14 cellular contexts compared by ENCODE assay signal in the genomic region with DNA sequence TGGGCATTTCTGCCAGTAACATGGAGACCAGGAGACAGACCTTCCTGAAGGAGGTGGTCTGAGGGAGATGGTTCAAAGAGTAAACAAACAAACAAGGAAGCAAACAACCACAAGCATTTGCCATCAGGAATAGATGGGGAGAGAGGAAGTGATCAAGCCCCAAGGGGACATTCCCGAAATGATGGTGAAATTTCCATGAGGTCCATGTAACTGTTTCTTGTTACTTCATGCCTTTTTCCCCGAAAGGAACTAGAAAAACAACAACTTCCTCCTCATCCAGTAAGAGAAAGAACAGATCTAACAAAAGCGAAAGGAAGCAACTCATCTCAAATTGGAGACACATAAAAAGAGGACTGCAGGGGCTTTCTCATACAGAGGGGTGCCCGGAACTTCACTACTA.
"Had no signal": no experiment of that assay in that cellular context is flagged by ENCODE, and none has a peak within 500 bp of the region (broad histone marks: within the 10 kb centered on the region; RNA-seq: fewer than 3 reads in every experiment).

No MANE protein-coding gene starts in this region.

- H3K36me3 Mint-ChIP-seq: activated CD4-positive, alpha-beta memory T cell treated with anti-CD3 and anti-CD28 coated beads for 36 hours; memory B cell had no signal

- H3K9ac ChIP-seq: parathyroid adenoma, SK-N-SH had no signal

- DNase-seq: activated CD4-positive, alpha-beta memory T cell treated with anti-CD3 and anti-CD28 coated beads for 36 hours; activated naive CD4-positive, alpha-beta T cell treated with Interleukin-2 at 50 U/mL for 16 hours; activated T-cell treated with anti-CD3 and anti-CD28 coated beads, Interleukin-2, amount 50 U/mL, for 24 hours; effector memory CD8-positive, alpha-beta T cell; kidney; mucosa of descending colon; naive B cell; SK-N-SH; stimulated activated naive CD8-positive, alpha-beta T cell treated with anti-CD3 and anti-CD28 coated beads, Interleukin-15, Interleukin-2, amounts not matched to agents 100 U/mL and 50 U/mL, for 24 hours had no signal

- H3K4me3 ChIP-seq: mucosa of descending colon, tibial nerve had no signal

- H3K27ac Mint-ChIP-seq: activated CD4-positive, alpha-beta memory T cell treated with anti-CD3 and anti-CD28 coated beads for 36 hours; activated T-cell treated with anti-CD3 and anti-CD28 coated beads, Interleukin-2, amount 50 U/mL, for 24 hours; activated T-helper 2 cell treated with anti-CD3 and anti-CD28 coated beads, Interferon-gamma antibody, Interleukin-2, Interleukin-4, amounts not matched to agents 10 μg/mL and 5 μg/mL and 100 μg/mL, durations not matched to agents 14 hours and 24 hours and 36 hours; memory B cell; naive B cell; T-helper 2 cell treated with Interferon-gamma antibody and Interleukin-4, amounts not matched to agents 5 μg/mL and 100 μg/mL, for 36 hours had no signal

- H3K9me3 Mint-ChIP-seq: activated CD4-positive, alpha-beta memory T cell treated with anti-CD3 and anti-CD28 coated beads for 36 hours; activated T-cell treated with anti-CD3 and anti-CD28 coated beads, Interleukin-2, amount 50 U/mL, for 24 hours; activated T-helper 2 cell treated with anti-CD3 and anti-CD28 coated beads, Interferon-gamma antibody, Interleukin-2, Interleukin-4, amounts not matched to agents 10 μg/mL and 5 μg/mL and 100 μg/mL, durations not matched to agents 14 hours and 24 hours and 36 hours; effector memory CD8-positive, alpha-beta T cell; T-helper 2 cell treated with Interferon-gamma antibody and Interleukin-4, amounts not matched to agents 5 μg/mL and 100 μg/mL, for 36 hours had no signal

- H3K36me3 ChIP-seq: tibial nerve had no signal

- H3K4me1 ChIP-seq: parathyroid adenoma had no signal

- H2AFZ ChIP-seq: parathyroid adenoma had no signal

- H3K79me2 ChIP-seq: parathyroid adenoma had no signal

- H3K27ac ChIP-seq: parathyroid adenoma had no signal

- H3K9me3 ChIP-seq: mucosa of descending colon, SK-N-SH, tibial nerve had no signal

- H3K4me3 Mint-ChIP-seq: activated CD4-positive, alpha-beta memory T cell treated with anti-CD3 and anti-CD28 coated beads for 36 hours; activated T-cell treated with anti-CD3 and anti-CD28 coated beads, Interleukin-2, amount 50 U/mL, for 24 hours; effector memory CD8-positive, alpha-beta T cell; memory B cell; naive B cell; T-helper 2 cell treated with Interferon-gamma antibody and Interleukin-4, amounts not matched to agents 5 μg/mL and 100 μg/mL, for 36 hours had no signal

- H3K4me2 ChIP-seq: SK-N-SH had no signal

- ATAC-seq: effector memory CD8-positive, alpha-beta T cell; mucosa of descending colon; stimulated activated naive CD8-positive, alpha-beta T cell treated with anti-CD3 and anti-CD28 coated beads, Interleukin-15, Interleukin-2, amounts not matched to agents 100 U/mL and 50 U/mL, for 24 hours had no signal

- H3K4me1 Mint-ChIP-seq: memory B cell, naive B cell had no signal

- H3K9me2 ChIP-seq: SK-N-SH had no signal

- H3K27me3 ChIP-seq: tibial nerve had no signal

- H3K27me3 Mint-ChIP-seq: activated T-cell treated with anti-CD3 and anti-CD28 coated beads, Interleukin-2, amount 50 U/mL, for 24 hours had no signal
